Comparison of ENCODE assay signal across 1 cellular context in genomic region chr5:63388188-63388587, GRCh38.
TF ChIP-seq lines count a peak whose summit lies in the region.

No MANE protein-coding gene starts in this region.

TF ChIP-seq in H1, 55 proteins besides CTCF, POLR2A, EP300 and RAD21:
- TF ChIP-seq KDM1A (IDR thresholded peaks at IDR 0.05; ENCODE audit: borderline replicate concordance, low read length), result 0 out of 2 replicates have a peak, but pooled peaks have one; percentile 46
- TF ChIP-seq JUN (IDR thresholded peaks at IDR 0.05; ENCODE audit: low read depth, low read length), result 0 out of 2 replicates have a peak, but pooled peaks have one; percentile 40
- peak; percentile 91 for TF ChIP-seq JUND (IDR thresholded peaks at IDR 0.05; ENCODE audit: low read length)
